ENCODE assay signal across 23 cellular contexts in the genomic region with DNA sequence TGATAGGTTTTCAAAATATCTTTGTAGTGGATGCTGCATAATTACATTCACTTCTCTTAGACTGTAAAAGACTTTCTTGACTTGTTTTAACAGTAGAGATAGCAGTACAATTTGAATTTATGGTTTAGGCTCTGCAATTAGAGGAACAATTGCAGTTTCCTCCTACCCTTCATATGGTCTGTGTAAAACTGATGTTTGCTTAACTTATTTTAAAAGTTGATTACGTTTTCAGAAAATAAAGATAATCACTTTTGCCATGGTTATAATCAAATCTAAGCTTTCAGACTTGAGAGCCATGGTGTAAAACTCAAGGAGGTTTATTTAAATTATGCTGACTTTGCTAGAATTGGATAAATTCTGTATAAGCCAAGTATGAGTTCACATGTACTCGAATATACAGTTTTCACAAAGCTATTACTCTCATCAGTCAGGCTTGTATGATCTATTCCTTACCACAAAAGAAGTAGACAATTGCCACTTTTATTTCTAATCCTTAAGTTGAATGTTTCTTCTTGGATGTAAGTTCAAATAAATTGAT. TPM values are rescaled to one million over a fixed set of nuclear protein-coding genes. Genes with fewer than 3 reads are reported as not detected.
DNase-seq lines count a peak whose midpoint lies in the region; ATAC-seq, FAIRE-seq and TF ChIP-seq lines count a peak whose summit lies in the region.
"Had no signal": no experiment of that assay in that cellular context is flagged by ENCODE, and none has a peak within 500 bp of the region (broad histone marks: within the 10 kb centered on the region; RNA-seq: fewer than 3 reads in every experiment).

No MANE protein-coding gene starts in this region.

- no peaks in the 10 kb centered on the region for H3K79me1 ChIP-seq in H1 (ENCODE audit: low read depth, low read length)

- no peak overlapping the region for H2BK120ac ChIP-seq in H1 (replicated peaks; ENCODE audit: low read depth, low read length)

- FAIRE-seq in H1 (lab: Jason Lieb, UNC): no peak
- FAIRE-seq: D721Med, GM12892, GM19239 had no signal

- H3K56ac ChIP-seq in H1 (replicated peaks; ENCODE audit: insufficient read length, low read depth, low read length): no peak overlapping the region

- TF ChIP-seq EP300 in H1 (IDR thresholded peaks at IDR 0.05; ENCODE audit: borderline replicate concordance in 1 of 2, low read depth in 2 of 2, low read length in 2 of 2): no peak

- no peak overlapping the region for H4K8ac ChIP-seq in H1 (ENCODE audit: extremely low read depth, insufficient read depth, low read length)

- H2BK15ac ChIP-seq in H1 (ENCODE audit: low read length): no peak overlapping the region

- H4K20me1 ChIP-seq in H1 (replicated peaks in 1 of 2; ENCODE audit: control insufficient read depth in 1 of 2, insufficient read depth in 2 of 2, low read length in 2 of 2): peaks cover 0 to under 1% of the 10 kb centered on the region in 2 experiments

- no peaks in the 10 kb centered on the region; a peak in 1 of 7 replicates for H3K27me3 ChIP-seq in H1 (replicated peaks in 1 of 4; ENCODE audit: control insufficient read depth in 3 of 4, extremely low read depth in 1 of 4, insufficient read depth in 3 of 4, low read length in 3 of 4)
- H3K27me3 ChIP-seq: BE2C had no signal

- H2BK12ac ChIP-seq in H1 (ENCODE audit: low read depth, low read length): no peak overlapping the region

- no peak overlapping the region for H3K14ac ChIP-seq in H1 (ENCODE audit: insufficient read length)

- no peak overlapping the region for H3K9ac ChIP-seq in H1 (replicated peaks in 1 of 4; ENCODE audit: extremely low read depth in 1 of 4, low read depth in 3 of 4, low read length in 3 of 4)
- H3K9ac ChIP-seq: KMS-11 had no signal

- POLR2A ChIA-PET in HEK293 (lab: Yijun Ruan, JAX) (no interaction called here), H1 (lab: Charles Lee; ENCODE audit: partially characterized antibody) (no interaction called here)

- no peak overlapping the region for H4K5ac ChIP-seq in H1 (ENCODE audit: insufficient read length, low read depth, low read length)

- H3K27ac ChIP-seq in 22Rv1 (peak overlapping the region; percentile 95; the same call in 1 of the 2 replicates), HEK293 (ENCODE audit: extremely low read depth, low read depth, low read length) (no peak overlapping the region), H1 (ENCODE audit: low read depth, low read length) (no peak overlapping the region)
- H3K27ac ChIP-seq: C4-2B, HL-60, KMS-11 had no signal

- H3K4me1 ChIP-seq in HEK293 (ENCODE audit: control insufficient read depth, insufficient read depth, low read length): no peaks in the 10 kb centered on the region
- H3K4me1 ChIP-seq in H1 (replicated peaks in 1 of 4; ENCODE audit: control insufficient read depth in 3 of 4, insufficient read depth in 4 of 4, low read length in 3 of 4): peaks cover 0 to 2% (median 0%) of the 10 kb centered on the region in 4 experiments; a peak in 5 of 7 replicates

- intact Hi-C loops in Right ventricle myocardium superior (cut with DNase I): no loop called here

- H3K36me3 ChIP-seq in HEK293 (ENCODE audit: control insufficient read depth in 2 of 2, insufficient read depth in 1 of 2, low read length in 2 of 2) (peaks cover 9 to 12% of the 10 kb centered on the region in 2 experiments), H1 (ENCODE audit: control insufficient read depth in 2 of 4, insufficient read depth in 4 of 4, low read length in 3 of 4) (peaks cover 0 to 10% (median under 1%) of the 10 kb centered on the region in 4 experiments; a peak in 4 of 8 replicates)

- H3K4me2 ChIP-seq in H1 (ENCODE audit: insufficient read depth in 1 of 2, low read depth in 2 of 2, low read length in 2 of 2): no peak overlapping the region
- H3K4me2 ChIP-seq: KMS-11 had no signal

- ATAC-seq in Right ventricle myocardium superior (ENCODE audit: poor library complexity) (no peak), HG02571 (IDR thresholded peaks at IDR 0.05; ENCODE audit: unreplicated experiment) (no peak)
- ATAC-seq: CD8-positive, alpha-beta T cell had no signal

- no peak for TF ChIP-seq CTCF in 22Rv1 (IDR thresholded peaks at IDR 0.05)
- TF ChIP-seq CTCF in HEK293 (tag by site-specific recombination; IDR thresholded peaks at IDR 0.05): no peak
- no peak for TF ChIP-seq CTCF in H1 (IDR thresholded peaks at IDR 0.05; ENCODE audit: control extremely low read depth in 1 of 3, insufficient read depth in 1 of 3, low read depth in 1 of 3, low read length in 3 of 3)

- H2AK5ac ChIP-seq in H1 (ENCODE audit: low read depth, low read length): no peak overlapping the region

- 82% methylated on average over 2 of the region's 2 CpGs; no CpG with 5 or more reads in 1 of the 2 experiments for WGBS in H1 (ENCODE audit: extremely low coverage in 1 of 2, insufficient coverage in 1 of 2, insufficient read length in 1 of 2, insufficient replicate concordance in 2 of 2, low coverage in 1 of 2, low lambda C conversion rate in 2 of 2, missing lambda C conversion rate in 1 of 2), 2 experiments

- peaks cover 15 to 19% of the 10 kb centered on the region in 2 experiments; a peak in 3 of 4 replicates for H3K79me2 ChIP-seq in H1 (ENCODE audit: control insufficient read depth in 1 of 2, insufficient read depth in 2 of 2, low read length in 2 of 2)

- H3K9me3 ChIP-seq in HEK293 (ENCODE audit: control insufficient read depth, insufficient read depth, low read depth, low read length): no peaks in the 10 kb centered on the region
- no peaks in the 10 kb centered on the region for H3K9me3 ChIP-seq in H1 (ENCODE audit: insufficient read depth in 2 of 2, low read depth in 1 of 2, low read length in 1 of 2)
- H3K9me3 ChIP-seq: BE2C, HAP-1 had no signal

- TF ChIP-seq RAD21 in H1 (IDR thresholded peaks at IDR 0.05 in 1 of 2, conservative IDR thresholded peaks at IDR 0.05 in 1 of 2; ENCODE audit: low read depth in 2 of 2, low read length in 2 of 2): no peak

- H3K23me2 ChIP-seq in H1 (ENCODE audit: low read depth, low read length): peaks cover 4% of the 10 kb centered on the region; the same call in 1 of the 2 replicates

- no peak overlapping the region for H3K23ac ChIP-seq in H1 (ENCODE audit: insufficient read length)

- H3K4me3 ChIP-seq in HEK293 (ENCODE audit: low read depth, low read length): no peak overlapping the region
- no peak overlapping the region for H3K4me3 ChIP-seq in H1 (ENCODE audit: extremely low read depth in 1 of 4, insufficient read depth in 2 of 4, low read depth in 3 of 4, low read length in 4 of 4)
- H3K4me3 ChIP-seq: HAP-1 had no signal

- DNase-seq in NCI-H69 (lab: John Stamatoyannopoulos, UW) (peak; percentile 24), H1 (ENCODE audit: low read depth in 1 of 2, low spot score in 2 of 2) (no peak), Right ventricle myocardium superior (no peak), mesenteric fat pad (ENCODE audit: low spot score) (no peak)
- DNase-seq: BE2C; CD8-positive, alpha-beta T cell; COR-L47; DMS153; DMS79 treated with DMSO at 0.1 percent for 48 hours; EL; GDM1; GOT3; HFFc6 had no signal

- no peak for TF ChIP-seq POLR2A in H1 (IDR thresholded peaks at IDR 0.05; ENCODE audit: control extremely low read depth in 1 of 2, low read depth in 2 of 2, low read length in 2 of 2)

- no peak overlapping the region for H2BK20ac ChIP-seq in H1 (ENCODE audit: low read length)

- no peak overlapping the region for H2BK5ac ChIP-seq in H1 (ENCODE audit: low read depth, low read length)

- no peak overlapping the region for H3K18ac ChIP-seq in H1 (ENCODE audit: extremely low read depth, low read length)

- H3K4ac ChIP-seq in H1 (replicated peaks; ENCODE audit: insufficient read length, low read depth, low read length): no peak overlapping the region

- no peak overlapping the region for H2AFZ ChIP-seq in H1 (ENCODE audit: low read length)

- CTCF ChIA-PET in HEK293 (lab: Yijun Ruan, JAX) (no interaction called here), H1 (lab: Charles Lee; ENCODE audit: partially characterized antibody) (interaction anchor here (0.9 kb wide), 1 partner anchor 30 kb away, joined by 3 read pairs; no protein-coding TSS in a partner anchor)

- no peak overlapping the region for H4K91ac ChIP-seq in H1 (replicated peaks; ENCODE audit: insufficient read length, low read length)

TF ChIP-seq in H1, 55 proteins besides CTCF, POLR2A, EP300 and RAD21 (continues in another document):
- peak; percentile 83 for TF ChIP-seq MAFK (IDR thresholded peaks at IDR 0.05; ENCODE audit: low read depth, low read length)

RNA-seq across cellular contexts. Expression of a gene that starts 2.5 kb away (rescaled TPM):
- 111 and 113 TPM in 2 replicates for total RNA-seq in H1 (2021; fragmentation: NEBNext Ultra II Directional; extraction: Animal tissue kit (Norgen Biotek cat#: 25700))
- polyA plus RNA-seq in H1 (2011; rRNA removed): 228 and 309 TPM in 2 replicates
- 95.1 TPM for polyA plus RNA-seq in H1 (2011; cell fraction: cytosol; rRNA removed)
- 151 TPM for polyA plus RNA-seq in H1 (2011; cell fraction: nucleus; rRNA removed)
- polyA plus RNA-seq in H1 (2012, experiment 1 of 2): 66.1 to 116 TPM (median 90.5 TPM) in 4 replicates
- 51.3 TPM for polyA plus RNA-seq in H1 (2012, experiment 2 of 2)
- polyA plus RNA-seq in H1 (2013, experiment 1 of 2): 92.2 TPM
- polyA plus RNA-seq in H1 (2013, experiment 2 of 2): 91.9 TPM
- 222 and 325 TPM in 2 replicates for polyA minus RNA-seq in H1 (2011; rRNA and poly(A)+ RNA removed)
- 217 TPM for polyA minus RNA-seq in H1 (2011; cell fraction: cytosol; rRNA and poly(A)+ RNA removed)
- polyA minus RNA-seq in H1 (2011; cell fraction: nucleus; rRNA and poly(A)+ RNA removed): 69.1 TPM
- total RNA-seq in Right ventricle myocardium superior (49.5 TPM), mesenteric fat pad (89.6 TPM)

RNA-seq across cellular contexts. Expression of a gene that starts 21.9 kb away (rescaled TPM):
- total RNA-seq in H1 (2021; fragmentation: NEBNext Ultra II Directional; extraction: Animal tissue kit (Norgen Biotek cat#: 25700)): 24.8 and 31.5 TPM in 2 replicates
- 4.2 and 5.5 TPM in 2 replicates for polyA plus RNA-seq in H1 (2011; rRNA removed)
- polyA plus RNA-seq in H1 (2011; cell fraction: cytosol; rRNA removed): 7.8 TPM
- 4.5 TPM for polyA plus RNA-seq in H1 (2011; cell fraction: nucleus; rRNA removed)
- polyA plus RNA-seq in H1 (2012, experiment 1 of 2): 10.7 to 21.8 TPM (median 15.0 TPM) in 4 replicates
- polyA plus RNA-seq in H1 (2012, experiment 2 of 2): 0.67 TPM
- 13.0 TPM for polyA plus RNA-seq in H1 (2013, experiment 1 of 2)
- 11.7 TPM for polyA plus RNA-seq in H1 (2013, experiment 2 of 2)
- polyA minus RNA-seq in H1 (2011; rRNA and poly(A)+ RNA removed): 12.4 and 17.7 TPM in 2 replicates
- 18.7 TPM for polyA minus RNA-seq in H1 (2011; cell fraction: cytosol; rRNA and poly(A)+ RNA removed)
- polyA minus RNA-seq in H1 (2011; cell fraction: nucleus; rRNA and poly(A)+ RNA removed): 15.8 TPM
- total RNA-seq in Right ventricle myocardium superior: 15.2 TPM
- total RNA-seq in mesenteric fat pad: 29.2 TPM

RNA-seq across cellular contexts. Expression of a gene that starts 22.1 kb away (rescaled TPM):
- total RNA-seq in H1 (2021; fragmentation: NEBNext Ultra II Directional; extraction: Animal tissue kit (Norgen Biotek cat#: 25700)): 79.9 and 87.9 TPM in 2 replicates
- polyA plus RNA-seq in H1 (2011; rRNA removed): 10.5 and 17.8 TPM in 2 replicates
- polyA plus RNA-seq in H1 (2011; cell fraction: cytosol; rRNA removed): 29.3 TPM
- polyA plus RNA-seq in H1 (2011; cell fraction: nucleus; rRNA removed): 14.2 TPM
- polyA plus RNA-seq in H1 (2012, experiment 1 of 2): 35.0 to 68.1 TPM (median 43.0 TPM) in 4 replicates
- 2.6 TPM for polyA plus RNA-seq in H1 (2012, experiment 2 of 2)
- 28.2 TPM for polyA plus RNA-seq in H1 (2013, experiment 1 of 2)
- polyA plus RNA-seq in H1 (2013, experiment 2 of 2): 28.7 TPM
- 83.4 and 119 TPM in 2 replicates for polyA minus RNA-seq in H1 (2011; rRNA and poly(A)+ RNA removed)
- polyA minus RNA-seq in H1 (2011; cell fraction: cytosol; rRNA and poly(A)+ RNA removed): 40.5 TPM
- 80.2 TPM for polyA minus RNA-seq in H1 (2011; cell fraction: nucleus; rRNA and poly(A)+ RNA removed)
- 1.5 TPM for total RNA-seq in Right ventricle myocardium superior
- 3.6 TPM for total RNA-seq in mesenteric fat pad

Comparison
In these comparisons a context has a peak if more than half of its experiments do, and no peak if none do; other contexts are left out.
1. RNA of a gene that starts 22.1 kb away (total RNA-seq): 79.9 to 87.9 TPM in H1; 3.6 TPM in mesenteric fat pad (single experiment) and 1.5 TPM in Right ventricle myocardium superior (single experiment); every median in the first group is over 10 times any median in the second.